2 cellular contexts compared by ENCODE assay signal in genomic region chr1:65250826-65251225, GRCh38.
TF ChIP-seq lines count a peak whose summit lies in the region.

No MANE protein-coding gene starts in this region.

TF ChIP-seq in SK-N-SH treated with all-trans-retinoic acid at 6 μM for 48 hours, 23 proteins besides CTCF, POLR2A, EP300 and RAD21 (continued from another document):
- TF ChIP-seq CSRNP3 (CRISPR knock-in tag; IDR thresholded peaks at IDR 0.05) (no peak), ZNF565 (CRISPR knock-in tag; conservative IDR thresholded peaks at IDR 0.05; ENCODE audit: low read depth) (no peak)
- TF ChIP-seq, protein P1, sequence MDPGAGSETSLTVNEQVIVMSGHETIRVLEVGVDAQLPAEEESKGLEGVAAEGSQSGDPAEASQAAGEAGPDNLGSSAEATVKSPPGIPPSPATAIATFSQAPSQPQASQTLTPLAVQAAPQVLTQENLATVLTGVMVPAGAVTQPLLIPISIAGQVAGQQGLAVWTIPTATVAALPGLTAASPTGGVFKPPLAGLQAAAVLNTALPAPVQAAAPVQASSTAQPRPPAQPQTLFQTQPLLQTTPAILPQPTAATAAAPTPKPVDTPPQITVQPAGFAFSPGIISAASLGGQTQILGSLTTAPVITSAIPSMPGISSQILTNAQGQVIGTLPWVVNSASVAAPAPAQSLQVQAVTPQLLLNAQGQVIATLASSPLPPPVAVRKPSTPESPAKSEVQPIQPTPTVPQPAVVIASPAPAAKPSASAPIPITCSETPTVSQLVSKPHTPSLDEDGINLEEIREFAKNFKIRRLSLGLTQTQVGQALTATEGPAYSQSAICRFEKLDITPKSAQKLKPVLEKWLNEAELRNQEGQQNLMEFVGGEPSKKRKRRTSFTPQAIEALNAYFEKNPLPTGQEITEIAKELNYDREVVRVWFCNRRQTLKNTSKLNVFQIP (CRISPR knock-in tag; IDR thresholded peaks at IDR 0.05; ENCODE audit: borderline replicate concordance, low read depth) = no peak

TF ChIP-seq in SK-N-SH, 30 proteins besides CTCF, POLR2A, EP300 and RAD21 (continued from another document):
- TF ChIP-seq REST (IDR thresholded peaks at IDR 0.05; ENCODE audit: low read depth, low read length) (no peak), FOXJ3 (CRISPR knock-in tag; IDR thresholded peaks at IDR 0.05) (no peak), RFX5 (IDR thresholded peaks at IDR 0.05; ENCODE audit: low read length) (no peak), FOSL2 (IDR thresholded peaks at IDR 0.05; ENCODE audit: borderline replicate concordance, low read depth) (no peak), NRF1 (IDR thresholded peaks at IDR 0.05; ENCODE audit: low read depth, low read length) (no peak), SMC3 (IDR thresholded peaks at IDR 0.05; ENCODE audit: low read depth, low read length) (no peak), RCOR1 (IDR thresholded peaks at IDR 0.05; ENCODE audit: low read length) (no peak), NFIC (IDR thresholded peaks at IDR 0.05; ENCODE audit: borderline replicate concordance) (no peak), YY1 (IDR thresholded peaks at IDR 0.05; ENCODE audit: low read depth) (no peak), TEAD4 (IDR thresholded peaks at IDR 0.05; ENCODE audit: borderline replicate concordance, insufficient read depth) (no peak), MXI1 (IDR thresholded peaks at IDR 0.05; ENCODE audit: low read depth, low read length) (no peak)
